8 cellular contexts compared by ENCODE assay signal in the genomic region with DNA sequence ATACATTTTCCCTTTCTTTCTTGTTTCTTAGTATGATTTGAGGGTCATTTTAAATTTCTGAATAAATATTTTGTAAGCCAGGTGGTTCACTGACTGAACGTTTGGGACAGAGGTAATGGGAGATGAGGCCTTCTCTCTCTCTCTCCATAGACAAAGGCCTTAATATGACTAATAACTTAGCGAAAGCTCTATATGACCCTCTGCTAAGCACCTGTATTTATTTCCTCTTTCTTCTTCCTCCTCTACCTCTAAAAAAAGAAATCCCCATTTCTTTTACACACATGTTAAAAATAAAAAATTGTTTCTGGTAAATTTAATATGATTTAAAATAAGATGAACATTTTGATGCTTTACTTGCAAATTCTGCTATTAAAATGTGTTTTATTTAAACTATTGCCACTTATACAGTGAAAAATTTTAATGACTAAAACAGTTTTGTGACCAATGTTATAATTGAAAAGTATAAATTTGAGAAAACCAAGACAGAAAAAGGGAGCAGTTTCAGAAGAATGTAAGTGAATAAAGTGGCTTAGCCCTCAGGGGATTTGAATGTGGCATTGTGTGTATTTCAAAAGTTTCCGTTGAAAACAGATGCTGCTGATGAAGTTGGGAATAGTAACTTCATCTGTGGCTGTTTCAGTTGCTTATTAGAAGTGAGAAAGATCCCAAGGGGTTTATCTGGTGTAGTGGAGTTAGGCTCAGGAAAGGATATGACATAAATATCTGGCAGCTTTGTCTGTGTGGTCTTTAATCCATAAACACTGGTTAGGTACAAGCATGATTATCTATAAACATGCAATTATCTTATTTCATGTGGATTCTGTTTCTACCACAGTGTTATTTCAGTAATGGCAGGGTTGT.
DNase-seq lines count a peak whose midpoint lies in the region; ATAC-seq and TF ChIP-seq lines count a peak whose summit lies in the region.
"Had no signal": no experiment of that assay in that cellular context is flagged by ENCODE, and none has a peak within 500 bp of the region (broad histone marks: within the 10 kb centered on the region; RNA-seq: fewer than 3 reads in every experiment).

No MANE protein-coding gene starts in this region.

- no peak overlapping the region for H2BK120ac ChIP-seq in mesendoderm (ENCODE audit: low read depth, low read length)

- no peak overlapping the region for H3K56ac ChIP-seq in mesendoderm (ENCODE audit: low read length)

- no peaks in the 10 kb centered on the region for H3K9me3 Mint-ChIP-seq in HFFc6
- no peaks in the 10 kb centered on the region for H3K9me3 Mint-ChIP-seq in activated naive CD4-positive, alpha-beta T cell treated with anti-CD3 and anti-CD28 coated beads, Interleukin-2, amount 10 ng/mL, durations not matched to agents 7 days and 5 days
- H3K9me3 Mint-ChIP-seq in activated CD8-positive, alpha-beta memory T cell treated with anti-CD3 and anti-CD28 coated beads, Interleukin-2, amount 10 ng/mL, durations not matched to agents 7 days and 5 days (ENCODE audit: low read depth), result no peaks in the 10 kb centered on the region

- CTCF ChIA-PET in activated naive CD4-positive, alpha-beta T cell treated with anti-CD3 and anti-CD28 coated beads, Interleukin-2, amount 10 ng/mL, durations not matched to agents 7 days and 5 days (lab: Charles Lee), result no interaction called here
- CTCF ChIA-PET in activated CD8-positive, alpha-beta memory T cell treated with anti-CD3 and anti-CD28 coated beads, Interleukin-2, amount 10 ng/mL, durations not matched to agents 7 days and 5 days (lab: Charles Lee), result no interaction called here

- H3K4me1 ChIP-seq in mesendoderm (ENCODE audit: control insufficient read depth, low read depth, low read length), result no peaks in the 10 kb centered on the region

- H3K4me3 Mint-ChIP-seq in HFFc6, result peak overlapping the region; percentile 7; the same call in 1 of the 2 replicates
- no peak overlapping the region for H3K4me3 Mint-ChIP-seq in activated naive CD4-positive, alpha-beta T cell treated with anti-CD3 and anti-CD28 coated beads, Interleukin-2, amount 10 ng/mL, durations not matched to agents 7 days and 5 days
- H3K4me3 Mint-ChIP-seq in activated CD8-positive, alpha-beta memory T cell treated with anti-CD3 and anti-CD28 coated beads, Interleukin-2, amount 10 ng/mL, durations not matched to agents 7 days and 5 days, result no peak overlapping the region

- H3K36me3 Mint-ChIP-seq in HFFc6 (ENCODE audit: low read depth), result peaks cover under 1% of the 10 kb centered on the region; the same call in 1 of the 2 replicates
- H3K36me3 Mint-ChIP-seq in activated naive CD4-positive, alpha-beta T cell treated with anti-CD3 and anti-CD28 coated beads, Interleukin-2, amount 10 ng/mL, durations not matched to agents 7 days and 5 days, result peaks cover 17% of the 10 kb centered on the region
- peaks cover 12% of the 10 kb centered on the region for H3K36me3 Mint-ChIP-seq in activated CD8-positive, alpha-beta memory T cell treated with anti-CD3 and anti-CD28 coated beads, Interleukin-2, amount 10 ng/mL, durations not matched to agents 7 days and 5 days

- H3K4me2 ChIP-seq in mesendoderm (ENCODE audit: low read length), result no peak overlapping the region

- no peaks in the 10 kb centered on the region for H3K27me3 ChIP-seq in mesendoderm (ENCODE audit: insufficient read depth, low read length, poor library complexity)

- no peak overlapping the region for H3K9ac ChIP-seq in mesendoderm (ENCODE audit: low read length)

- peak; percentile 27 for ATAC-seq in GM18520 (IDR thresholded peaks at IDR 0.05; ENCODE audit: unreplicated experiment)
- ATAC-seq in activated CD8-positive, alpha-beta memory T cell treated with anti-CD3 and anti-CD28 coated beads, Interleukin-2, amount 10 ng/mL, durations not matched to agents 7 days and 5 days, result no peak
- ATAC-seq: Panc1 had no signal

- no peak overlapping the region for H4K5ac ChIP-seq in mesendoderm (ENCODE audit: low read length)

- H2BK15ac ChIP-seq in mesendoderm (replicated peaks; ENCODE audit: low read depth), result no peak overlapping the region

- no peak overlapping the region for H2AK5ac ChIP-seq in mesendoderm (ENCODE audit: low read length)

- H3K27ac ChIP-seq in mesendoderm (ENCODE audit: low read depth, low read length), result no peak overlapping the region

- H3K27me3 Mint-ChIP-seq in HFFc6 (ENCODE audit: insufficient read depth), result peaks cover 2% of the 10 kb centered on the region; the same call in 1 of the 2 replicates
- H3K27me3 Mint-ChIP-seq in activated naive CD4-positive, alpha-beta T cell treated with anti-CD3 and anti-CD28 coated beads, Interleukin-2, amount 10 ng/mL, durations not matched to agents 7 days and 5 days, result no peaks in the 10 kb centered on the region
- H3K27me3 Mint-ChIP-seq in activated CD8-positive, alpha-beta memory T cell treated with anti-CD3 and anti-CD28 coated beads, Interleukin-2, amount 10 ng/mL, durations not matched to agents 7 days and 5 days, result no peaks in the 10 kb centered on the region

- peak overlapping the region; percentile 30 for H3K27ac Mint-ChIP-seq in HFFc6
- H3K27ac Mint-ChIP-seq in activated naive CD4-positive, alpha-beta T cell treated with anti-CD3 and anti-CD28 coated beads, Interleukin-2, amount 10 ng/mL, durations not matched to agents 7 days and 5 days, result no peak overlapping the region
- no peak overlapping the region for H3K27ac Mint-ChIP-seq in activated CD8-positive, alpha-beta memory T cell treated with anti-CD3 and anti-CD28 coated beads, Interleukin-2, amount 10 ng/mL, durations not matched to agents 7 days and 5 days

- no peaks in the 10 kb centered on the region for H3K36me3 ChIP-seq in mesendoderm (ENCODE audit: control insufficient read depth, insufficient read depth, low read length)

- no peaks in the 10 kb centered on the region for H3K79me2 ChIP-seq in mesendoderm (ENCODE audit: control insufficient read depth, insufficient read depth, low read length)

- H3K4ac ChIP-seq in mesendoderm (ENCODE audit: low read depth, low read length), result no peak overlapping the region

- TF ChIP-seq CTCF in HFFc6 (IDR thresholded peaks at IDR 0.05), result no peak

- no peaks in the 10 kb centered on the region for H3K79me1 ChIP-seq in mesendoderm (ENCODE audit: low read length)

- H4K8ac ChIP-seq in mesendoderm (ENCODE audit: low read depth, low read length), result no peak overlapping the region

- no peak overlapping the region for H2BK5ac ChIP-seq in mesendoderm (ENCODE audit: low read length)

- DNase-seq in HFFc6, result peak; percentile 23
- DNase-seq in NCI-H2171 (lab: John Stamatoyannopoulos, UW), result peak; percentile 40
- peak; percentile 42 for DNase-seq in mesendoderm
- DNase-seq in islet precursor cell, result no peak
- DNase-seq in activated naive CD4-positive, alpha-beta T cell treated with anti-CD3 and anti-CD28 coated beads, Interleukin-2, amount 10 ng/mL, durations not matched to agents 7 days and 5 days, result no peak
- no peak for DNase-seq in activated CD8-positive, alpha-beta memory T cell treated with anti-CD3 and anti-CD28 coated beads, Interleukin-2, amount 10 ng/mL, durations not matched to agents 7 days and 5 days

- H3K4me1 Mint-ChIP-seq in HFFc6 (ENCODE audit: low read depth), result peaks cover 45% of the 10 kb centered on the region
- H3K4me1 Mint-ChIP-seq in activated naive CD4-positive, alpha-beta T cell treated with anti-CD3 and anti-CD28 coated beads, Interleukin-2, amount 10 ng/mL, durations not matched to agents 7 days and 5 days, result peaks cover 53% of the 10 kb centered on the region
- peaks cover 37% of the 10 kb centered on the region for H3K4me1 Mint-ChIP-seq in activated CD8-positive, alpha-beta memory T cell treated with anti-CD3 and anti-CD28 coated beads, Interleukin-2, amount 10 ng/mL, durations not matched to agents 7 days and 5 days

- H3K23ac ChIP-seq in mesendoderm (ENCODE audit: low read length), result no peak overlapping the region

- no CpG with 5 or more reads among the region's 3 CpGs for WGBS in mesendoderm (ENCODE audit: extremely low coverage, insufficient coverage, low lambda C conversion rate)

- no peak overlapping the region for H3K18ac ChIP-seq in mesendoderm (ENCODE audit: low read length)

- no peak overlapping the region for H3K4me3 ChIP-seq in mesendoderm (ENCODE audit: low read length)

Comparison
In these comparisons a context has a peak if more than half of its experiments do, and no peak if none do; other contexts are left out.
1. DNase-seq: peak in HFFc6 (single experiment), NCI-H2171 (single experiment) and mesendoderm (single experiment); none in islet precursor cell (single experiment), activated naive CD4-positive, alpha-beta T cell treated with anti-CD3 and anti-CD28 coated beads, Interleukin-2, amount 10 ng/mL, durations not matched to agents 7 days and 5 days (single experiment) and activated CD8-positive, alpha-beta memory T cell treated with anti-CD3 and anti-CD28 coated beads, Interleukin-2, amount 10 ng/mL, durations not matched to agents 7 days and 5 days (single experiment).